30 cellular contexts compared by ENCODE assay signal in the genomic region with DNA sequence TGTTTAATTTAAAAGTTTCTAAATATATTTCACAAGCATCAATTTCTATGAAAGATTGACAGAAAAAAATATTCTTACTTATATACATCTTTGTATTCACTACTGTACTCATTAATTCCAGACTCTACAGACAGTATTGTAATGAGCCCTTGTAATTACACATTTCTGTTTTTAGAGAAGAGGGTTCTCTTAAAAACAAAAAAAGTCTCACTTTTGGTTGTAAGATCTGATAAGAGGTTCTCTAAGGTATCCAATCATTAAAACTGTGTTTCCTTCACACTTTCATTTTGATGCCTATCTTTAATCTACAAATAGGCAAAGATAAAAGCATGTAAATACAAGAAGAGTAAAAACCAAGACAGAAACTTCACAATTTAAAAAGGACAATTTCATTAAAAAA.
DNase-seq lines count a peak whose midpoint lies in the region; ATAC-seq, FAIRE-seq and TF ChIP-seq lines count a peak whose summit lies in the region.
"Had no signal": no experiment of that assay in that cellular context is flagged by ENCODE, and none has a peak within 500 bp of the region (broad histone marks: within the 10 kb centered on the region; RNA-seq: fewer than 3 reads in every experiment).

No MANE protein-coding gene starts in this region.

- H3K4me1 Mint-ChIP-seq in T-cell = peaks cover 46 to 71% (median 66%) of the 10 kb centered on the region in 3 donors
- H3K4me1 Mint-ChIP-seq in central memory CD8-positive, alpha-beta T cell = peaks cover 38% of the 10 kb centered on the region
- H3K4me1 Mint-ChIP-seq: neural crest cell had no signal

- H3K27me3 ChIP-seq in esophagus squamous epithelium = no peaks in the 10 kb centered on the region
- H3K27me3 ChIP-seq: breast epithelium, colonic mucosa, ovary, testis had no signal

- H3K4me1 ChIP-seq in A549 = peaks cover 7% of the 10 kb centered on the region
- no peaks in the 10 kb centered on the region for H3K4me1 ChIP-seq in esophagus squamous epithelium
- H3K4me1 ChIP-seq: breast epithelium, testis had no signal

- peak; percentile 81 for FAIRE-seq in A549 (lab: Jason Lieb, UNC)
- no peak for FAIRE-seq in HTR-8/SVneo (lab: Jason Lieb, UNC)
- FAIRE-seq: GM12878, GM19239, K562 had no signal

- H3K27ac ChIP-seq in A549 (no peak overlapping the region), esophagus squamous epithelium (no peak overlapping the region)
- H3K27ac ChIP-seq: 22Rv1, breast epithelium, colonic mucosa, ovary, testis, VCaP had no signal

- no peaks in the 10 kb centered on the region for H3K9me3 Mint-ChIP-seq in T-cell
- no peaks in the 10 kb centered on the region for H3K9me3 Mint-ChIP-seq in central memory CD8-positive, alpha-beta T cell
- H3K9me3 Mint-ChIP-seq: neural crest cell had no signal

- TF ChIP-seq RAD21 in A549 (conservative IDR thresholded peaks at IDR 0.05 in 1 of 2, IDR thresholded peaks at IDR 0.05 in 1 of 2) = no peak

- no peak for TF ChIP-seq POLR2A in A549 (IDR thresholded peaks at IDR 0.05; ENCODE audit: low read length)
- TF ChIP-seq POLR2A in esophagus squamous epithelium (IDR thresholded peaks at IDR 0.05) = no peak

- H3K27ac Mint-ChIP-seq in T-cell = peak overlapping the region; percentile 90 to 96
- H3K27ac Mint-ChIP-seq in central memory CD8-positive, alpha-beta T cell (ENCODE audit: low read depth) = peak overlapping the region; percentile 71

- ATAC-seq in activated CD4-positive, CD25-positive, alpha-beta regulatory T cell treated with anti-CD3 and anti-CD28 coated beads, Interleukin-2, amount 50 U/mL, for 24 hours = peak; percentile 75 to 81
- ATAC-seq in A549 (no peak), T-cell (replicated peaks in 1 of 4) (peak; percentile 38 to 59 (median 46)), HG02678 (IDR thresholded peaks at IDR 0.05; ENCODE audit: unreplicated experiment) (no peak)
- ATAC-seq in central memory CD8-positive, alpha-beta T cell (replicated peaks; ENCODE audit: extremely low read depth, poor library complexity, severe bottlenecking) = peak; percentile 58
- ATAC-seq: GM12878, K562, left colon had no signal

- H3K36me3 ChIP-seq in esophagus squamous epithelium = peaks cover 4 to 93% (median 8%) of the 10 kb centered on the region in 3 donors
- H3K36me3 ChIP-seq: breast epithelium, ovary had no signal

- no peaks in the 10 kb centered on the region for H3K27me3 Mint-ChIP-seq in T-cell
- no peaks in the 10 kb centered on the region for H3K27me3 Mint-ChIP-seq in central memory CD8-positive, alpha-beta T cell

- TF ChIP-seq CTCF in A549 (IDR thresholded peaks at IDR 0.05) (no peak), esophagus squamous epithelium (IDR thresholded peaks at IDR 0.05) (no peak)

- no peak overlapping the region for H3K4me2 ChIP-seq in A549

- H3K4me3 ChIP-seq in A549 (no peak overlapping the region), esophagus squamous epithelium (no peak overlapping the region)
- H3K4me3 ChIP-seq: breast epithelium, colonic mucosa, GM12878, K562, ovary, skin epidermis, testis had no signal

- CTCF ChIA-PET in A549 (lab: Yijun Ruan, JAX) (interaction anchor here (1.2 to 2.5 kb wide), 2 partner anchors 10 to 395 kb away, joined by 3 to 7 read pairs; no protein-coding TSS in a partner anchor), T-cell (lab: Charles Lee) (interaction anchor here in 1 of 2 donors (0.9 kb wide), 1 partner anchor 391 kb away, joined by 4 read pairs; no protein-coding TSS in a partner anchor)

- POLR2A ChIA-PET in A549 (lab: Yijun Ruan, JAX) = no interaction called here
- POLR2A ChIA-PET in T-cell (lab: Charles Lee) = interaction anchor here in 1 of 2 donors (0.6 kb wide), 1 partner anchor 45 kb away, joined by 4 read pairs; no protein-coding TSS in a partner anchor

- peak overlapping the region in 2 of 3 donors; percentile 12 to 44 for H3K4me3 Mint-ChIP-seq in T-cell
- no peak overlapping the region for H3K4me3 Mint-ChIP-seq in central memory CD8-positive, alpha-beta T cell
- H3K4me3 Mint-ChIP-seq: neural crest cell had no signal

- TF ChIP-seq EP300 in A549 (IDR thresholded peaks at IDR 0.05) = no peak

- DNase-seq in activated CD4-positive, CD25-positive, alpha-beta regulatory T cell treated with anti-CD3 and anti-CD28 coated beads, Interleukin-2, amount 50 U/mL, for 72 hours = no peak
- DNase-seq in A549 (ENCODE audit: low read depth in 1 of 2, low spot score in 1 of 2) (no peak), T-cell (no peak), HTR-8/SVneo (ENCODE audit: insufficient read length, low spot score) (no peak), esophagus squamous epithelium (lab: John Stamatoyannopoulos, UW) (no peak)
- DNase-seq in central memory CD8-positive, alpha-beta T cell (ENCODE audit: low spot score in 2 of 2) = no peak
- DNase-seq: activated gamma-delta T cell treated with Interleukin-2 at 50 U/mL for 16 hours; activated T-cell treated with anti-CD3 and anti-CD28 coated beads for 4 hours; colonic mucosa; effector CD4-positive, alpha-beta T cell; H7; left colon; mammary epithelial cell; NCI-H1092; NCI-H1694; NCI-H446 treated with DMSO at 0.1 percent for 48 hours; NCI-H82; ovary; T1000; testis had no signal

- no peaks in the 10 kb centered on the region for H3K9me3 ChIP-seq in A549
- H3K9me3 ChIP-seq in esophagus squamous epithelium = no peaks in the 10 kb centered on the region
- H3K9me3 ChIP-seq: breast epithelium, colonic mucosa, ovary, testis had no signal

- H3K36me3 Mint-ChIP-seq in T-cell = peaks cover 65% of the 10 kb centered on the region
- peaks cover 59% of the 10 kb centered on the region for H3K36me3 Mint-ChIP-seq in central memory CD8-positive, alpha-beta T cell (ENCODE audit: insufficient read depth)

- intact Hi-C loops in esophagus squamous epithelium (cut with DNase I) = no loop called here

TF ChIP-seq in A549, 52 proteins besides CTCF, POLR2A, EP300 and RAD21:
- TF ChIP-seq, protein P1, sequence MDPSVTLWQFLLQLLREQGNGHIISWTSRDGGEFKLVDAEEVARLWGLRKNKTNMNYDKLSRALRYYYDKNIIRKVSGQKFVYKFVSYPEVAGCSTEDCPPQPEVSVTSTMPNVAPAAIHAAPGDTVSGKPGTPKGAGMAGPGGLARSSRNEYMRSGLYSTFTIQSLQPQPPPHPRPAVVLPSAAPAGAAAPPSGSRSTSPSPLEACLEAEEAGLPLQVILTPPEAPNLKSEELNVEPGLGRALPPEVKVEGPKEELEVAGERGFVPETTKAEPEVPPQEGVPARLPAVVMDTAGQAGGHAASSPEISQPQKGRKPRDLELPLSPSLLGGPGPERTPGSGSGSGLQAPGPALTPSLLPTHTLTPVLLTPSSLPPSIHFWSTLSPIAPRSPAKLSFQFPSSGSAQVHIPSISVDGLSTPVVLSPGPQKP (IDR thresholded peaks at IDR 0.05; ENCODE audit: low read depth, low read length) = no peak
- TF ChIP-seq ESRRA (IDR thresholded peaks at IDR 0.05; ENCODE audit: borderline replicate concordance, low read length) (no peak), TP53 (CRISPR knock-in tag; IDR thresholded peaks at IDR 0.05) (no peak)

Comparison
In these comparisons a context has a peak if more than half of its experiments do, and no peak if none do; other contexts are left out.
1. ATAC-seq: peak in activated CD4-positive, CD25-positive, alpha-beta regulatory T cell treated with anti-CD3 and anti-CD28 coated beads, Interleukin-2, amount 50 U/mL, for 24 hours (2 of 2), T-cell (4 of 4) and central memory CD8-positive, alpha-beta T cell (single experiment); none in A549 (0 of 2) and HG02678 (single experiment).